Comparison of ENCODE assay signal across 9 cellular contexts in the genomic region with DNA sequence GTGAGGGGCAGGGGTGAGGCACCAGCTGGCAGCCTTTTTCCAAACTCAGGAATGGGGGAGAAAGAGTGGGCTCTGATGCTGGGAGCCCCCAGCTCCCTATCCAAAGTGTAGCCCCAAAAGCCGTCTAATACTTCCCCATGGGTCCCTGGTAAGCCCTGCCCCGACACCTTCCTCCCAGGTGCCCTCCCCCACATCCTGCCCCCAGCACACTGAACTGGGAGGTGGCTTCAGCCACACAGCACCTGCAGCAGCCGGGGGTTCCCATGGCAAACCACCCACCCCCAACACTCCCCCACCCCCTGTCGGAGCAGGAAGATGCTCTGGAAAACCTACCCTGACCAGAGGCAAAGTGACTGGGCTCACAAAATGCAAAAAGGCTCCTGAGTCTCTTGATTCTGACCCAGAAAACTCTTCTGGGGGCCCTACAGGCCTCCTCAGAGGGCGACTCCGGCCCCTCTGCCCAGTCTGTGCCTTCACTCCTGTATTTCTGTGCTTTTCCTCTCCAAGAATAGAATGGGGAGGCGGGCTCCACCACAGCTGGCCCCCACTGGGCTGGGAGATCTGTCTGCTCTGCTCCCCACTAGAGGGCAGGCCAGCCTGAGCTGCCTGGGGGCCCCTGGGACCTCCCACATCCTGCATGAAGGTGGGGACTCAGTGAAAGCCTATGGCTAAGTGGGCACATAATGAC.
DNase-seq lines count a peak whose midpoint lies in the region; ATAC-seq and TF ChIP-seq lines count a peak whose summit lies in the region.
"Had no signal": no experiment of that assay in that cellular context is flagged by ENCODE, and none has a peak within 500 bp of the region (broad histone marks: within the 10 kb centered on the region; RNA-seq: fewer than 3 reads in every experiment).

No MANE protein-coding gene starts in this region.

- peak; percentile 93 for DNase-seq in GM13976 (ENCODE audit: low spot score)
- peak; percentile 46 for DNase-seq in WERI-Rb-1
- DNase-seq in choroid plexus epithelial cell (ENCODE audit: low read depth): no peak
- DNase-seq in nephron progenitor cell: peak; percentile 39
- no peak for DNase-seq in GM23248
- DNase-seq in ecto neural progenitor cell (ENCODE audit: low spot score): no peak

- no peaks in the 10 kb centered on the region for H3K9me3 Mint-ChIP-seq in nephron progenitor cell

- H3K27ac ChIP-seq in WERI-Rb-1 (no peak overlapping the region), GM23248 (no peak overlapping the region)
- H3K27ac ChIP-seq: SK-N-MC had no signal

- 0 out of 2 replicates have a peak, but pooled peaks cover 4% of the 10 kb centered on the region for H3F3A ChIP-seq in GM23248 (ENCODE audit: insufficient read depth)

- H3K4me2 ChIP-seq in GM23248 (ENCODE audit: unreplicated experiment): no peak overlapping the region

- peak; percentile 73 for TF ChIP-seq CTCF in GM13976 (IDR thresholded peaks at IDR 0.05; ENCODE audit: borderline replicate concordance, control extremely low read depth, extremely low read depth, insufficient read depth, missing control alignments)
- TF ChIP-seq CTCF in WERI-Rb-1 (IDR thresholded peaks at IDR 0.05; ENCODE audit: low read depth, low read length): peak; percentile 74
- peak; percentile 65 for TF ChIP-seq CTCF in choroid plexus epithelial cell (conservative IDR thresholded peaks at IDR 0.05; ENCODE audit: low read depth, low read length)
- peak; percentile 20 for TF ChIP-seq CTCF in nephron progenitor cell (IDR thresholded peaks at IDR 0.05)

- no peak overlapping the region for H3K9ac ChIP-seq in GM23248

- peaks cover 74% of the 10 kb centered on the region for H3K4me1 Mint-ChIP-seq in nephron progenitor cell

- H3K4me1 ChIP-seq in GM23248 (ENCODE audit: insufficient read depth): peaks cover 35% of the 10 kb centered on the region

- no peaks in the 10 kb centered on the region for H3K27me3 ChIP-seq in WERI-Rb-1 (ENCODE audit: insufficient read depth, low read depth, severe bottlenecking)
- H3K27me3 ChIP-seq in GM23248 (replicated peaks; ENCODE audit: insufficient read depth): no peaks in the 10 kb centered on the region

- H3K4me3 ChIP-seq in WERI-Rb-1 (ENCODE audit: low read depth, low read length): no peak overlapping the region
- H3K4me3 ChIP-seq in choroid plexus epithelial cell (ENCODE audit: low read depth, low read length): no peak overlapping the region
- H3K4me3 ChIP-seq in GM23248: no peak overlapping the region
- H3K4me3 ChIP-seq: SK-N-MC had no signal

- ATAC-seq in HG02870 (IDR thresholded peaks at IDR 0.05; ENCODE audit: unreplicated experiment): peak; percentile 57
- no peak for ATAC-seq in HG02840 (IDR thresholded peaks at IDR 0.05; ENCODE audit: low FRiP score, unreplicated experiment)

- H3K9me2 ChIP-seq in GM23248 (ENCODE audit: insufficient read depth): no peaks in the 10 kb centered on the region

- no peaks in the 10 kb centered on the region for H3K79me2 ChIP-seq in GM23248 (ENCODE audit: insufficient read depth)

- no peaks in the 10 kb centered on the region for H3K36me3 Mint-ChIP-seq in nephron progenitor cell (ENCODE audit: low read depth)

- no peak overlapping the region for H3K27ac Mint-ChIP-seq in nephron progenitor cell

- 83 to 91% methylated on average over 6 to 7 of the region's 7 CpGs for WGBS in GM23248 (ENCODE audit: low coverage in 1 of 2, low lambda C conversion rate in 2 of 2, missing lambda C conversion rate in 2 of 2), 2 experiments

- no peaks in the 10 kb centered on the region for H4K20me1 ChIP-seq in GM23248 (ENCODE audit: insufficient read depth)

- in situ Hi-C loops in GM13976 (cut with MboI; ENCODE audit: low sequenced_read_pairs, unreplicated experiment) (no loop called here), GM23248 (cut with MboI) (no loop called here)

- no peak overlapping the region for H3K4me3 Mint-ChIP-seq in nephron progenitor cell

- no peaks in the 10 kb centered on the region for H3K9me3 ChIP-seq in WERI-Rb-1 (ENCODE audit: severe bottlenecking)
- no peaks in the 10 kb centered on the region for H3K9me3 ChIP-seq in GM23248 (ENCODE audit: low read depth)

- no peaks in the 10 kb centered on the region for H3K36me3 ChIP-seq in WERI-Rb-1
- H3K36me3 ChIP-seq in GM23248 (ENCODE audit: low read depth): no peaks in the 10 kb centered on the region

- no peak overlapping the region for H2AFZ ChIP-seq in GM23248

- H3K27me3 Mint-ChIP-seq in nephron progenitor cell (ENCODE audit: low read depth, poor library complexity): no peaks in the 10 kb centered on the region

Comparison
In these comparisons a context has a peak if more than half of its experiments do, and no peak if none do; other contexts are left out.
1. DNase-seq: peak in GM13976 (single experiment), WERI-Rb-1 (single experiment) and nephron progenitor cell (single experiment); none in choroid plexus epithelial cell (single experiment), GM23248 (single experiment) and ecto neural progenitor cell (single experiment).
2. CTCF ChIP-seq: peak in every context shown above with its lines; median percentile 74 in WERI-Rb-1; 73 in GM13976; 65 in choroid plexus epithelial cell; 20 in nephron progenitor cell.